Comparison of ENCODE assay signal across 8 cellular contexts in the genomic region with DNA sequence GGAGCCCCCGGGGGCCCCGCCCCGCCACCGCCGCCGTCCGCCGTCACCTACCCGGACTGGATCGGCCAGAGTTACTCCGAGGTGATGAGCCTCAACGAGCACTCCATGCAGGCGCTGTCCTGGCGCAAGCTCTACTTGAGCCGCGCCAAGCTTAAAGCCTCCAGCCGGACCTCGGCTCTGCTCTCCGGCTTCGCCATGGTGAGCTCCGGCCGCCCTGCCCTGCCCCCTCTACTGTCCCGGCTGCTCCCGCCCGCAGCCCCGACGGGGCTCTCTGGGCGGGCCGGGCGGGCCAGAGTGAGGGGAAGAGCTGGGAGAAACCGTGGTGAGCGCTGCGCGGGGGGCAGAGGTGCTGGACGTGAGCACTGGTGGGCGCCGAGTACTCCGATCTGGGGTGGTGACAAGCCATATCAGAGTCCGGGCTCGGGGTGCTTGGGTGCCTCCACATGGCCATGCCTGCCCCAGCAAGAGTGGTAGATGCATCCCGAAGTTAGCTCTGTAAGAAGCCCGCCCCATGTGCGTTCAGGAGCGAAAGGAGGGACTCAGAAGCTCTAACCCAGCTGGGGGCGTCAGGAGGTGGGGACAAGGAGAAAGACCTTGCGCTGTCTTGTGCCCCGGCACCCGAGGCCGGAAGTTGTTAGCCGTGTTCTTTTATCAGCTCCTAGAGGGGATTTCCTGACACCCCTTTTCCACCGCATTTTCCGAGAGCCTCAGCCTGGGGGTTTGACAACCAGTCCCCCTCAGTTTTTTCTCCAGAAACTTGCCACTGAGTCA. TPM values are rescaled to one million over a fixed set of nuclear protein-coding genes. Genes with fewer than 3 reads are reported as not detected.
DNase-seq lines count a peak whose midpoint lies in the region; ATAC-seq, FAIRE-seq and TF ChIP-seq lines count a peak whose summit lies in the region.

No MANE protein-coding gene starts in this region.

- TF ChIP-seq CTCF in pancreas (IDR thresholded peaks at IDR 0.05) (no peak), tibial artery (IDR thresholded peaks at IDR 0.05) (peak in 1 of 2 experiments; percentile 7)

- H3K27ac ChIP-seq in pancreas (peak overlapping the region; percentile 81 to 96 (median 90)), tibial artery (peak overlapping the region; percentile 79)

- H3K4me3 ChIP-seq in pancreas (peak overlapping the region; percentile 52 to 81 (median 62)), tibial artery (peak overlapping the region; percentile 55 to 67)

- H3K27ac Mint-ChIP-seq in activated naive CD4-positive, alpha-beta T cell treated with anti-CD3 and anti-CD28 coated beads for 36 hours, result peak overlapping the region; percentile 98

- no peaks in the 10 kb centered on the region for H3K27me3 Mint-ChIP-seq in activated naive CD4-positive, alpha-beta T cell treated with anti-CD3 and anti-CD28 coated beads for 36 hours (ENCODE audit: low read depth)

- no peaks in the 10 kb centered on the region for H3K9me3 Mint-ChIP-seq in activated naive CD4-positive, alpha-beta T cell treated with anti-CD3 and anti-CD28 coated beads for 36 hours

- no peaks in the 10 kb centered on the region for H3K27me3 ChIP-seq in pancreas
- H3K27me3 ChIP-seq in tibial artery, result no peaks in the 10 kb centered on the region

- CTCF ChIA-PET in activated naive CD4-positive, alpha-beta T cell treated with anti-CD3 and anti-CD28 coated beads for 36 hours (lab: Charles Lee), result interaction anchor here (0.6 to 9.5 kb wide), 18 partner anchors 9 to 167 kb away, joined by 3 to 110 read pairs (median 6); partner anchors contain the start of genes KDM2B and MORN3

- ATAC-seq in GM19395 (IDR thresholded peaks at IDR 0.05; ENCODE audit: unreplicated experiment) (peak; percentile 44), HG03558 (IDR thresholded peaks at IDR 0.05; ENCODE audit: extremely low read depth, unreplicated experiment) (peak; percentile 15), pancreas (peak; percentile 43 to 61 (median 54))

- TF ChIP-seq POLR2A in Raji (IDR thresholded peaks at IDR 0.05; ENCODE audit: insufficient read depth, low read depth, low read length), result peak; percentile 76

- WGBS in pancreas, 2 donors, result 0 to 1% methylated on average over 49 to 52 of the region's 52 CpGs

- no peak for FAIRE-seq in pancreas (lab: Jason Lieb, UNC)

- peaks cover 45% of the 10 kb centered on the region for H3K4me1 Mint-ChIP-seq in activated naive CD4-positive, alpha-beta T cell treated with anti-CD3 and anti-CD28 coated beads for 36 hours (ENCODE audit: low read depth)

- peak overlapping the region; percentile 83 for H3K4me3 Mint-ChIP-seq in activated naive CD4-positive, alpha-beta T cell treated with anti-CD3 and anti-CD28 coated beads for 36 hours

- peaks cover 27% of the 10 kb centered on the region for H3K36me3 Mint-ChIP-seq in activated naive CD4-positive, alpha-beta T cell treated with anti-CD3 and anti-CD28 coated beads for 36 hours (ENCODE audit: low read depth)

- H3K4me1 ChIP-seq in pancreas (peaks cover 0 to 22% (median 14%) of the 10 kb centered on the region in 3 donors), tibial artery (peaks cover 0 to 27% (median 7%) of the 10 kb centered on the region in 4 donors)

- H3K9me3 ChIP-seq in pancreas, result no peaks in the 10 kb centered on the region
- H3K9me3 ChIP-seq in tibial artery, result no peaks in the 10 kb centered on the region

- intact Hi-C loops in activated naive CD4-positive, alpha-beta T cell treated with anti-CD3 and anti-CD28 coated beads for 36 hours (cut with micrococcal nuclease), result loop anchor here (1.0 to 5.0 kb wide), 13 partner anchors 10 to 482 kb away; partner anchors contain the start of genes CAMKK2, MLXIP and PSMD9
- intact Hi-C loops in pancreas (cut with DNase I) (loop anchor here in 2 of 3 donors (5.0 to 10.0 kb wide), 2 partner anchors 50 to 52 kb away; no protein-coding TSS in a partner anchor), tibial artery (cut with DNase I; ENCODE audit: low total_unique reads) (loop anchor here (5.0 kb wide), 2 partner anchors 60 to 75 kb away; no protein-coding TSS in a partner anchor)

- H3K36me3 ChIP-seq in pancreas (no peaks in the 10 kb centered on the region), tibial artery (no peaks in the 10 kb centered on the region)

- DNase-seq in COLO829 (ENCODE audit: low spot score) (peak; percentile 28), glomerular visceral epithelial cell (ENCODE audit: extremely low spot score) (peak; percentile 78), pancreas (peak; percentile 54 to 86 (median 66)), tibial artery (peak; percentile 61 to 79)
- DNase-seq in activated naive CD4-positive, alpha-beta T cell treated with anti-CD3 and anti-CD28 coated beads for 36 hours, result peak; percentile 90

RNA-seq across cellular contexts. Expression of gene ORAI1, which starts 0.7 kb away (rescaled TPM):
- total RNA-seq in activated naive CD4-positive, alpha-beta T cell treated with anti-CD3 and anti-CD28 coated beads for 36 hours, result 10 to 100 TPM; 21.1 to 21.8 TPM
- 10 to 100 TPM in 1 of 6 donors, 1 to 10 TPM in 5; 3.9 to 11.3 (median 5.8) TPM for total RNA-seq in pancreas
- polyA plus RNA-seq in pancreas, result 1 to 10 TPM; 2.7 to 3.4 TPM

RNA-seq across cellular contexts. Expression of gene MORN3, which starts 42.4 kb away (rescaled TPM):
- total RNA-seq in activated naive CD4-positive, alpha-beta T cell treated with anti-CD3 and anti-CD28 coated beads for 36 hours, result 1 to 10 TPM; 2.6 to 2.9 TPM
- total RNA-seq in pancreas, result under 1 TPM; 0.19 to 0.70 (median 0.46) TPM
- under 1 TPM; 0.49 to 0.99 TPM for polyA plus RNA-seq in pancreas

RNA-seq across cellular contexts. Expression of gene KDM2B, which starts 46.2 kb away (rescaled TPM):
- total RNA-seq in activated naive CD4-positive, alpha-beta T cell treated with anti-CD3 and anti-CD28 coated beads for 36 hours, result 10 to 100 TPM; 22.7 to 23.8 TPM
- total RNA-seq in pancreas, result 10 to 100 TPM in 3 of 6 donors, 1 to 10 TPM in 3; 7.4 to 21.7 (median 9.8) TPM
- polyA plus RNA-seq in pancreas, result 10 to 100 TPM; 10.6 to 11.6 TPM

Comparison
In these comparisons a context has a peak if more than half of its experiments do, and no peak if none do; other contexts are left out.
1. Peak in every context shown above with its lines: DNase-seq, ATAC-seq, H3K4me3 ChIP-seq and H3K27ac ChIP-seq.
2. DNase-seq: peak in every context shown above with its lines; median percentile 90 in activated naive CD4-positive, alpha-beta T cell treated with anti-CD3 and anti-CD28 coated beads for 36 hours; 78 in glomerular visceral epithelial cell; 70 in tibial artery; 66 in pancreas; 28 in COLO829.